ENCODE assay signal across 8 cellular contexts in genomic region chr20:32277361-32278198, GRCh38. TPM values are rescaled to one million over a fixed set of nuclear protein-coding genes. Genes with fewer than 3 reads are reported as not detected.
A peak's percentile ranks its signal among the peaks of the same experiment; 100 is the strongest.
DNase-seq lines count a peak whose midpoint lies in the region; ATAC-seq and TF ChIP-seq lines count a peak whose summit lies in the region.

Gene KIF3B (plus strand): TSS chr20:32277651. CDS start chr20:32309778, 32,127 bp downstream.

- H3K4me3 ChIP-seq in astrocyte of the cerebellum (ENCODE audit: low read depth, low read length) = peak within 1 kb of the TSS; percentile 94
- H3K4me3 ChIP-seq in hepatocyte = peak within 1 kb of the TSS; percentile 94
- H3K4me3 ChIP-seq in rectal smooth muscle tissue (ENCODE audit: low read length) = peak within 1 kb of the TSS; percentile 96
- H3K4me3 ChIP-seq in uterus = peak within 1 kb of the TSS; percentile 73 to 78

- intact Hi-C loops in uterus (cut with DNase I; ENCODE audit: low total_unique reads) = no loop called here

- TF ChIP-seq CTCF in astrocyte of the cerebellum (IDR thresholded peaks at IDR 0.05; ENCODE audit: low read depth, low read length, missing control alignments) (no peak), hepatocyte (IDR thresholded peaks at IDR 0.05; ENCODE audit: poor library complexity) (no peak), uterus (IDR thresholded peaks at IDR 0.05) (no peak)

- 6% methylated on average over 50 of the region's 62 CpGs for WGBS in hepatocyte (ENCODE audit: low lambda C conversion rate, missing lambda C conversion rate)

- peak within 1 kb of the TSS; percentile 99 for H2AFZ ChIP-seq in hepatocyte

- H3K27me3 ChIP-seq in hepatocyte (no peaks in the 10 kb centered on the region), rectal smooth muscle tissue (ENCODE audit: control insufficient read depth, insufficient read depth, low read length) (no peaks in the 10 kb centered on the region), uterus (no peaks in the 10 kb centered on the region)

- in situ Hi-C loops in astrocyte of the cerebellum (cut with HindIII; ENCODE audit: low sequenced_read_pairs) = loop anchor here (5.0 kb wide), 2 partner anchors 65 to 100 kb away; no protein-coding TSS in a partner anchor

- H3K9ac ChIP-seq in rectal smooth muscle tissue (ENCODE audit: low read length) = peak within 1 kb of the TSS; percentile 87

- H3K36me3 ChIP-seq in hepatocyte (replicated peaks; ENCODE audit: insufficient read depth, low read depth) (no peaks in the 10 kb centered on the region), rectal smooth muscle tissue (ENCODE audit: control insufficient read depth, insufficient read depth, low read length) (no peaks in the 10 kb centered on the region), uterus (no peaks in the 10 kb centered on the region)

- peak; percentile 49 for ATAC-seq in GM18499 (IDR thresholded peaks at IDR 0.05; ENCODE audit: insufficient read depth, unreplicated experiment)
- peak; percentile 74 for ATAC-seq in HG02973 (IDR thresholded peaks at IDR 0.05; ENCODE audit: unreplicated experiment)

- peaks cover 11% of the 10 kb centered on the region for H3K4me1 ChIP-seq in hepatocyte (ENCODE audit: insufficient read depth)
- H3K4me1 ChIP-seq in rectal smooth muscle tissue (ENCODE audit: control insufficient read depth, insufficient read depth, low read length) = peaks cover 4% of the 10 kb centered on the region
- H3K4me1 ChIP-seq in uterus = peaks cover 0 to 6% of the 10 kb centered on the region in 2 donors

- DNase-seq in NCI-H2029 treated with DMSO at 0.1 percent for 48 hours (lab: John Stamatoyannopoulos, UW) = peak; percentile 81
- DNase-seq in T1000 (lab: John Stamatoyannopoulos, UW) = peak; percentile 56
- DNase-seq in astrocyte of the cerebellum (ENCODE audit: low read depth) = peak; percentile 75
- peak; percentile 96 for DNase-seq in hepatocyte (ENCODE audit: low spot score)
- peak; percentile 88 to 89 for DNase-seq in uterus

- peaks cover 48% of the 10 kb centered on the region for H3K79me2 ChIP-seq in hepatocyte

- H3K4me2 ChIP-seq in hepatocyte = peak within 1 kb of the TSS; percentile 90

- H3K27ac ChIP-seq in hepatocyte (peak within 1 kb of the TSS; percentile 64), rectal smooth muscle tissue (ENCODE audit: low read depth, low read length) (peak within 1 kb of the TSS; percentile 62), uterus (peak within 1 kb of the TSS; percentile 76 to 81)

- H3K9me3 ChIP-seq in hepatocyte (ENCODE audit: low read depth) = no peaks in the 10 kb centered on the region
- no peaks in the 10 kb centered on the region for H3K9me3 ChIP-seq in uterus

- H3K9me2 ChIP-seq in hepatocyte (replicated peaks; ENCODE audit: insufficient read depth) = no peaks in the 10 kb centered on the region

- TF ChIP-seq POLR2A in uterus (IDR thresholded peaks at IDR 0.05) = peak; percentile 37 to 63

- H4K20me1 ChIP-seq in hepatocyte (ENCODE audit: insufficient read depth, poor library complexity, severe bottlenecking) = no peaks in the 10 kb centered on the region

RNA-seq across cellular contexts. Expression of gene KIF3B, which starts in this region (rescaled TPM):
- total RNA-seq in hepatocyte (31.2 and 32.0 TPM in 2 replicates), uterus (10 to 100 TPM in 2 of 4 donors, 1 to 10 TPM in 2; 3.2 to 34.2 (median 16.7) TPM)
- polyA plus RNA-seq in hepatocyte = 9.1 and 11.7 TPM in 2 replicates

Comparison
In these comparisons a context has a peak if more than half of its experiments do, and no peak if none do; other contexts are left out.
1. Peak in every context shown above with its lines: DNase-seq, ATAC-seq, H3K4me3 ChIP-seq and H3K27ac ChIP-seq.